8 cellular contexts compared by ENCODE assay signal in genomic region chr12:6925543-6926279, GRCh38. TPM values are rescaled to one million over a fixed set of nuclear protein-coding genes. Genes with fewer than 3 reads are reported as not detected.
DNase-seq lines count a peak whose midpoint lies in the region; ATAC-seq, FAIRE-seq and TF ChIP-seq lines count a peak whose summit lies in the region.

No MANE protein-coding gene starts in this region.

- FAIRE-seq in bronchial epithelial cell (lab: Jason Lieb, UNC) = peak; percentile 76

- in situ Hi-C loops in gastrocnemius medialis (cut with MboI; ENCODE audit: low sequenced_read_pairs in 4 of 4) = loop anchor here in 2 of 4 donors (10.0 to 25.0 kb wide), 2 partner anchors 187 to 189 kb away; partner anchors contain the start of gene C1RL (in 1 of the 2)

- H3K9ac ChIP-seq in iPS-20b (ENCODE audit: low read depth, low read length) = peak overlapping the region; percentile 70; the same call in 1 of the 2 replicates

- H3K4me1 ChIP-seq in iPS-20b (ENCODE audit: insufficient read depth, low read length) (peaks cover 33% of the 10 kb centered on the region; the same call in 1 of the 2 replicates), gastrocnemius medialis (peaks cover 44 to 51% of the 10 kb centered on the region in 2 donors)

- no peaks in the 10 kb centered on the region for H3K36me3 ChIP-seq in bronchial epithelial cell (ENCODE audit: control insufficient read depth, insufficient read depth, low read length)
- peaks cover 41% of the 10 kb centered on the region for H3K36me3 ChIP-seq in iPS-20b (ENCODE audit: insufficient read depth, low read depth, low read length)
- no peaks in the 10 kb centered on the region for H3K36me3 ChIP-seq in gastrocnemius medialis

- intact Hi-C loops in gastrocnemius medialis (cut with DNase I; ENCODE audit: low total_unique reads) = loop anchor here (1.0 to 2.0 kb wide), 3 partner anchors 19 to 183 kb away; partner anchors contain the start of genes C12orf57, C1RL and TPI1

- peak; percentile 40 for DNase-seq in DMS 273 treated with DMSO at 0.1 percent for 48 hours (lab: John Stamatoyannopoulos, UW)
- peak; percentile 47 for DNase-seq in NCI-H1105 treated with DMSO at 0.1 percent for 48 hours (lab: John Stamatoyannopoulos, UW)
- peak; percentile 87 for DNase-seq in bronchial epithelial cell (ENCODE audit: low read depth)
- DNase-seq in gastrocnemius medialis = peak in 1 of 2 donors; percentile 70
- DNase-seq in DMS153 treated with DMSO at 0.1 percent for 48 hours (lab: John Stamatoyannopoulos, UW; ENCODE audit: unreplicated experiment) = no peak

- TF ChIP-seq POLR2A in gastrocnemius medialis (IDR thresholded peaks at IDR 0.05) = peak; percentile 9 to 34

- ATAC-seq in gastrocnemius medialis (peak; percentile 56 to 66), HG02610 (IDR thresholded peaks at IDR 0.05; ENCODE audit: unreplicated experiment) (no peak), HG02973 (IDR thresholded peaks at IDR 0.05; ENCODE audit: unreplicated experiment) (no peak)

- peak overlapping the region; percentile 64 for H3K27ac ChIP-seq in iPS-20b (ENCODE audit: low read length)
- H3K27ac ChIP-seq in gastrocnemius medialis = peak overlapping the region; percentile 88 to 98 (median 95)

- H3K27me3 ChIP-seq in bronchial epithelial cell (ENCODE audit: control insufficient read depth, insufficient read depth, low read length) (no peaks in the 10 kb centered on the region), iPS-20b (ENCODE audit: insufficient read depth, low read length) (no peaks in the 10 kb centered on the region), gastrocnemius medialis (no peaks in the 10 kb centered on the region)

- H3K4me3 ChIP-seq in bronchial epithelial cell (ENCODE audit: low read depth, low read length) = peak overlapping the region; percentile 20
- peak overlapping the region; percentile 74 for H3K4me3 ChIP-seq in iPS-20b (ENCODE audit: low read length)
- peak overlapping the region; percentile 70 to 92 (median 86) for H3K4me3 ChIP-seq in gastrocnemius medialis

- H3K9me3 ChIP-seq in iPS-20b (ENCODE audit: insufficient read depth, low read depth, low read length) (no peaks in the 10 kb centered on the region), gastrocnemius medialis (no peaks in the 10 kb centered on the region)

- TF ChIP-seq CTCF in bronchial epithelial cell (IDR thresholded peaks at IDR 0.05; ENCODE audit: insufficient read depth, low read length, severe bottlenecking) (no peak), gastrocnemius medialis (IDR thresholded peaks at IDR 0.05 in 4 of 5, conservative IDR thresholded peaks at IDR 0.05 in 1 of 5) (no peak)

RNA-seq across cellular contexts. Expression of gene ATN1, which starts 2.0 kb away (rescaled TPM):
- 4.9 and 7.1 TPM in 2 replicates for total RNA-seq in bronchial epithelial cell
- total RNA-seq in gastrocnemius medialis = 10 to 100 TPM; 11.5 to 31.5 (median 26.5) TPM

RNA-seq across cellular contexts. Expression of gene ENO2, which starts 11.3 kb away (rescaled TPM):
- total RNA-seq in bronchial epithelial cell (9.0 and 10.0 TPM in 2 replicates), gastrocnemius medialis (1 to 10 TPM in 3 of 4 donors, under 1 TPM in 1; 0.97 to 6.2 (median 1.8) TPM)

RNA-seq across cellular contexts. Expression of gene RNU7-1, which starts 17.9 kb away (rescaled TPM):
- total RNA-seq in bronchial epithelial cell = not detected in 2 replicates
- total RNA-seq in gastrocnemius medialis = not detected

RNA-seq across cellular contexts. Expression of gene C12orf57, which starts 18.1 kb away (rescaled TPM):
- total RNA-seq in bronchial epithelial cell (92.2 and 161 TPM in 2 replicates), gastrocnemius medialis (100 to 1,000 TPM; 175 to 220 (median 183) TPM)

RNA-seq across cellular contexts. Expression of gene LRRC23, which starts 21.1 kb away (rescaled TPM):
- total RNA-seq in bronchial epithelial cell (11.6 and 12.8 TPM in 2 replicates), gastrocnemius medialis (10 to 100 TPM in 2 of 4 donors, 1 to 10 TPM in 2; 6.5 to 14.0 (median 11.0) TPM)

Comparison
In these comparisons a context has a peak if more than half of its experiments do, and no peak if none do; other contexts are left out.
1. H3K4me3 ChIP-seq: peak in every context shown above with its lines; median percentile 86 in gastrocnemius medialis; 74 in iPS-20b; 20 in bronchial epithelial cell.
2. ATAC-seq: peak in gastrocnemius medialis (2 of 2); none in HG02610 (single experiment) and HG02973 (single experiment).